In genomic region chr4:186932631-186933150, GRCh38 we compare ENCODE assay signal across 12 cellular contexts.
DNase-seq lines count a peak whose midpoint lies in the region; ATAC-seq, FAIRE-seq and TF ChIP-seq lines count a peak whose summit lies in the region.
"Had no signal": no experiment of that assay in that cellular context is flagged by ENCODE, and none has a peak within 500 bp of the region (broad histone marks: within the 10 kb centered on the region; RNA-seq: fewer than 3 reads in every experiment).

No MANE protein-coding gene starts in this region.

- TF ChIP-seq POLR2A in IMR-90 (IDR thresholded peaks at IDR 0.05; ENCODE audit: low read depth, low read length) = no peak
- TF ChIP-seq POLR2A in prostate gland (IDR thresholded peaks at IDR 0.05) = no peak
- no peak for TF ChIP-seq POLR2A in adrenal gland (IDR thresholded peaks at IDR 0.05)

- H3K9ac ChIP-seq in IMR-90 (ENCODE audit: low read depth, low read length) (no peak overlapping the region), astrocyte (ENCODE audit: low read length) (no peak overlapping the region), mesenchymal stem cell (ENCODE audit: low read length) (peak overlapping the region; percentile 60)

- H3K36me3 ChIP-seq in IMR-90 (ENCODE audit: control insufficient read depth, insufficient read depth, low read length) (no peaks in the 10 kb centered on the region), astrocyte (ENCODE audit: insufficient read depth, low read length) (no peaks in the 10 kb centered on the region), mesenchymal stem cell (ENCODE audit: control insufficient read depth in 1 of 2, insufficient read depth in 2 of 2, low read depth in 1 of 2, low read length in 2 of 2) (no peaks in the 10 kb centered on the region), prostate gland (no peaks in the 10 kb centered on the region), adrenal gland (replicated peaks in 1 of 2) (no peaks in the 10 kb centered on the region)

- H3K4me1 Mint-ChIP-seq in astrocyte (ENCODE audit: low read depth, unreplicated experiment) = peaks cover 24% of the 10 kb centered on the region
- H3K4me1 Mint-ChIP-seq in natural killer cell treated with Interleukin-12 subunit alpha and Interleukin-12 subunit beta and Interleukin-15 and Interleukin-18, amount 100 ng/mL, for 72 hours (ENCODE audit: low read depth in 2 of 2) = no peaks in the 10 kb centered on the region
- H3K4me1 Mint-ChIP-seq: activated naive CD4-positive, alpha-beta T cell treated with anti-CD3 and anti-CD28 coated beads, Interleukin-2, amount 50 U/mL, for 24 hours had no signal

- no peak for TF ChIP-seq CTCF in AG09309 (IDR thresholded peaks at IDR 0.05; ENCODE audit: control insufficient read depth, insufficient read depth, low read depth, low read length, missing control alignments)
- TF ChIP-seq CTCF in IMR-90 (conservative IDR thresholded peaks at IDR 0.05; ENCODE audit: low read depth, low read length) = no peak
- TF ChIP-seq CTCF in astrocyte (IDR thresholded peaks at IDR 0.05; ENCODE audit: insufficient read depth, low read depth, low read length) = no peak
- no peak for TF ChIP-seq CTCF in prostate gland (IDR thresholded peaks at IDR 0.05)
- TF ChIP-seq CTCF in adrenal gland (IDR thresholded peaks at IDR 0.05) = no peak

- H2BK15ac ChIP-seq in IMR-90 (ENCODE audit: low read depth, low read length) (0 out of 3 replicates have a peak overlapping the region, but pooled peaks have one; percentile 69), mesenchymal stem cell (ENCODE audit: low read depth, poor library complexity, severe bottlenecking) (no peak overlapping the region)

- H3K79me1 ChIP-seq in IMR-90 (ENCODE audit: low read depth in 1 of 2, low read length in 2 of 2) (peaks cover 0 to 10% of the 10 kb centered on the region in 2 experiments; a peak in 1 of 4 replicates), mesenchymal stem cell (replicated peaks; ENCODE audit: low read length, poor library complexity, severe bottlenecking) (no peaks in the 10 kb centered on the region)

- no peak overlapping the region for H4K5ac ChIP-seq in IMR-90 (ENCODE audit: low read depth, low read length)

- H2BK12ac ChIP-seq in mesenchymal stem cell (ENCODE audit: low read length in 2 of 2) = no peak overlapping the region

- no peak for TF ChIP-seq RAD21 in IMR-90 (IDR thresholded peaks at IDR 0.05; ENCODE audit: low read length)

- no peaks in the 10 kb centered on the region for H3K27me3 Mint-ChIP-seq in astrocyte (ENCODE audit: low read depth, unreplicated experiment)
- H3K27me3 Mint-ChIP-seq in natural killer cell treated with Interleukin-12 subunit alpha and Interleukin-12 subunit beta and Interleukin-15 and Interleukin-18, amount 100 ng/mL, for 72 hours = no peaks in the 10 kb centered on the region
- H3K27me3 Mint-ChIP-seq: activated naive CD4-positive, alpha-beta T cell treated with anti-CD3 and anti-CD28 coated beads, Interleukin-2, amount 50 U/mL, for 24 hours; progenitor cell of endocrine pancreas had no signal

- peak; percentile 92 for FAIRE-seq in astrocyte (lab: Jason Lieb, UNC)

- ATAC-seq in IMR-90 (ENCODE audit: low read depth) (no peak), HG02981 (IDR thresholded peaks at IDR 0.05; ENCODE audit: unreplicated experiment) (no peak)
- ATAC-seq in natural killer cell treated with Interleukin-12 subunit alpha and Interleukin-12 subunit beta and Interleukin-15 and Interleukin-18, amount 100 ng/mL, for 72 hours = no peak

- intact Hi-C loops in IMR-90 (cut with micrococcal nuclease) (no loop called here), prostate gland (cut with DNase I) (no loop called here), adrenal gland (cut with DNase I) (no loop called here)

- H3K4me3 ChIP-seq in AG09309 (ENCODE audit: control insufficient read depth, low read depth, low read length) (no peak overlapping the region), IMR-90 (ENCODE audit: insufficient read depth, low read depth, low read length) (no peak overlapping the region), astrocyte (ENCODE audit: insufficient read depth, low read depth, low read length) (no peak overlapping the region), mesenchymal stem cell (ENCODE audit: insufficient read depth in 1 of 2, low read depth in 1 of 2, low read length in 2 of 2) (no peak overlapping the region), prostate gland (no peak overlapping the region), adrenal gland (no peak overlapping the region)

- no peaks in the 10 kb centered on the region for H3K9me3 ChIP-seq in IMR-90 (ENCODE audit: control insufficient read depth, insufficient read depth, low read length)
- H3K9me3 ChIP-seq in astrocyte (ENCODE audit: insufficient read depth, low read depth, low read length) = no peaks in the 10 kb centered on the region
- H3K9me3 ChIP-seq in mesenchymal stem cell (ENCODE audit: control insufficient read depth, low read length) = no peaks in the 10 kb centered on the region
- H3K9me3 ChIP-seq in prostate gland = no peaks in the 10 kb centered on the region
- H3K9me3 ChIP-seq in adrenal gland (replicated peaks in 1 of 3) = no peaks in the 10 kb centered on the region

- DNase-seq in AG09309 (ENCODE audit: low read depth) = peak; percentile 76
- DNase-seq in IMR-90 = peak; percentile 74
- DNase-seq in astrocyte (ENCODE audit: low read depth) = peak; percentile 96
- DNase-seq in mesenchymal stem cell = peak; percentile 75
- no peak for DNase-seq in prostate gland (ENCODE audit: low spot score)
- DNase-seq in adrenal gland = no peak
- DNase-seq in natural killer cell treated with Interleukin-12 subunit alpha and Interleukin-12 subunit beta and Interleukin-15 and Interleukin-18, amount 100 ng/mL, for 72 hours (ENCODE audit: low spot score) = no peak
- DNase-seq: activated CD4-positive, alpha-beta T cell treated with anti-CD3 and anti-CD28 coated beads, Interleukin-2, amount 50 U/mL, for 48 hours; trophoblast cell had no signal

- H4K20me1 ChIP-seq in IMR-90 (ENCODE audit: insufficient read depth, low read length) (no peaks in the 10 kb centered on the region), astrocyte (ENCODE audit: insufficient read depth, low read length) (no peaks in the 10 kb centered on the region)

- no peaks in the 10 kb centered on the region for H3K27me3 ChIP-seq in IMR-90 (ENCODE audit: control insufficient read depth, insufficient read depth, low read length)
- no peaks in the 10 kb centered on the region for H3K27me3 ChIP-seq in astrocyte (ENCODE audit: insufficient read depth, low read length)
- no peaks in the 10 kb centered on the region for H3K27me3 ChIP-seq in mesenchymal stem cell (ENCODE audit: control insufficient read depth in 1 of 2, insufficient read depth in 1 of 2, low read length in 2 of 2)
- no peaks in the 10 kb centered on the region for H3K27me3 ChIP-seq in prostate gland (replicated peaks; ENCODE audit: insufficient read depth)
- no peaks in the 10 kb centered on the region for H3K27me3 ChIP-seq in adrenal gland

- H3K9me1 ChIP-seq in IMR-90 (ENCODE audit: insufficient read depth, low read length) = peaks cover 12% of the 10 kb centered on the region

- H3K18ac ChIP-seq in IMR-90 (ENCODE audit: low read depth, low read length) (peak overlapping the region; percentile 78; the same call in 1 of the 2 replicates), mesenchymal stem cell (ENCODE audit: low read depth in 1 of 2, low read length in 2 of 2) (no peak overlapping the region)

- no peak overlapping the region for H3K56ac ChIP-seq in IMR-90 (ENCODE audit: extremely low read depth, insufficient read depth, low read length)

- BruUV-seq in IMR-90 (replicated peaks; lab: Mats Ljungman, UMichigan) = no TSS peak

- H3K27ac Mint-ChIP-seq in astrocyte (ENCODE audit: unreplicated experiment) = no peak overlapping the region
- H3K27ac Mint-ChIP-seq in natural killer cell treated with Interleukin-12 subunit alpha and Interleukin-12 subunit beta and Interleukin-15 and Interleukin-18, amount 100 ng/mL, for 72 hours = no peak overlapping the region
- H3K27ac Mint-ChIP-seq: activated naive CD4-positive, alpha-beta T cell treated with anti-CD3 and anti-CD28 coated beads, Interleukin-2, amount 50 U/mL, for 24 hours; progenitor cell of endocrine pancreas had no signal

- H3K23ac ChIP-seq in IMR-90 (ENCODE audit: low read depth, low read length) = no peak overlapping the region; the same call in 1 of the 2 replicates
- H3K23ac ChIP-seq in mesenchymal stem cell (ENCODE audit: low read length in 2 of 2) = no peak overlapping the region

- no CpG with 5 or more reads among the region's 4 CpGs for WGBS in IMR-90 (ENCODE audit: extremely low coverage in 2 of 2, insufficient read length in 1 of 2), 2 experiments
- WGBS in mesenchymal stem cell = 23% methylated on average over 3 of the region's 4 CpGs
- 10% methylated on average over 4 of the region's 4 CpGs for WGBS in prostate gland
- 44 to 52% (median 48%) methylated on average over 4 of the region's 4 CpGs for WGBS in adrenal gland, 4 donors

- H2BK120ac ChIP-seq in IMR-90 (ENCODE audit: low read depth, low read length) (peak overlapping the region; percentile 58; the same call in 1 of the 2 replicates), mesenchymal stem cell (ENCODE audit: low read depth, low read length) (no peak overlapping the region)

- H3K36me3 Mint-ChIP-seq in astrocyte (ENCODE audit: low read depth, unreplicated experiment) = peaks cover 1% of the 10 kb centered on the region
- peaks cover under 1% of the 10 kb centered on the region for H3K36me3 Mint-ChIP-seq in natural killer cell treated with Interleukin-12 subunit alpha and Interleukin-12 subunit beta and Interleukin-15 and Interleukin-18, amount 100 ng/mL, for 72 hours

- H2BK5ac ChIP-seq in IMR-90 (ENCODE audit: low read depth, low read length, poor library complexity, severe bottlenecking) (peak overlapping the region; percentile 61), mesenchymal stem cell (ENCODE audit: low read depth, low read length, poor library complexity, severe bottlenecking) (no peak overlapping the region)

- H3K4me2 ChIP-seq in IMR-90 (ENCODE audit: low read depth, low read length) = peak overlapping the region; percentile 61; the same call in 1 of the 2 replicates
- H3K4me2 ChIP-seq in astrocyte (ENCODE audit: low read length) = peak overlapping the region; percentile 41
- H3K4me2 ChIP-seq in mesenchymal stem cell (ENCODE audit: low read length, poor library complexity, severe bottlenecking) = no peak overlapping the region

- H3K14ac ChIP-seq in IMR-90 (replicated peaks; ENCODE audit: low read depth, low read length) (no peak overlapping the region), mesenchymal stem cell (ENCODE audit: low read length in 2 of 2) (no peak overlapping the region)

- no peak overlapping the region for H2AFZ ChIP-seq in IMR-90 (replicated peaks; ENCODE audit: low read length, poor library complexity)
- no peak overlapping the region for H2AFZ ChIP-seq in astrocyte (ENCODE audit: low read depth, low read length)
- no peak overlapping the region for H2AFZ ChIP-seq in mesenchymal stem cell (ENCODE audit: low read depth, low read length)

- H4K91ac ChIP-seq in IMR-90 (ENCODE audit: insufficient read depth, low read depth, low read length) = 0 out of 2 replicates have a peak overlapping the region, but pooled peaks have one; percentile 40
- no peak overlapping the region for H4K91ac ChIP-seq in mesenchymal stem cell (ENCODE audit: low read length)

- H3K27ac ChIP-seq in IMR-90 (ENCODE audit: insufficient read depth, low read length) (no peak overlapping the region), astrocyte (ENCODE audit: low read depth, low read length) (peak overlapping the region; percentile 47), mesenchymal stem cell (ENCODE audit: low read length, poor library complexity, severe bottlenecking) (no peak overlapping the region), prostate gland (no peak overlapping the region), adrenal gland (no peak overlapping the region)

- H3K4me1 ChIP-seq in IMR-90 (ENCODE audit: control insufficient read depth, insufficient read depth, low read length) (peaks cover 17% of the 10 kb centered on the region), astrocyte (ENCODE audit: insufficient read depth, low read length) (peaks cover 18% of the 10 kb centered on the region), mesenchymal stem cell (ENCODE audit: control insufficient read depth, insufficient read depth, low read depth, low read length) (peaks cover 1% of the 10 kb centered on the region), prostate gland (replicated peaks) (no peaks in the 10 kb centered on the region), adrenal gland (replicated peaks in 1 of 2) (no peaks in the 10 kb centered on the region)

- peak overlapping the region; percentile 49; the same call in 1 of the 2 replicates for H2BK20ac ChIP-seq in IMR-90 (ENCODE audit: low read depth, low read length)

- dilution Hi-C loops in IMR-90 (cut with HindIII; ENCODE audit: low sequenced_read_pairs, unreplicated experiment) = no loop called here

- POLR2A ChIA-PET in IMR-90 (lab: Charles Lee; ENCODE audit: unreplicated experiment) = no interaction called here

- no peaks in the 10 kb centered on the region for H3K79me2 ChIP-seq in astrocyte (ENCODE audit: insufficient read depth, low read length)

- H3K4me3 Mint-ChIP-seq in astrocyte (ENCODE audit: unreplicated experiment) = no peak overlapping the region
- no peak overlapping the region for H3K4me3 Mint-ChIP-seq in natural killer cell treated with Interleukin-12 subunit alpha and Interleukin-12 subunit beta and Interleukin-15 and Interleukin-18, amount 100 ng/mL, for 72 hours
- H3K4me3 Mint-ChIP-seq: activated naive CD4-positive, alpha-beta T cell treated with anti-CD3 and anti-CD28 coated beads, Interleukin-2, amount 50 U/mL, for 24 hours had no signal

- H3K4ac ChIP-seq in IMR-90 (ENCODE audit: low read depth, low read length) (peak overlapping the region; percentile 38; the same call in 1 of the 2 replicates), mesenchymal stem cell (ENCODE audit: low read depth in 1 of 2, low read length in 2 of 2) (no peak overlapping the region)

- peaks cover 7% of the 10 kb centered on the region for H3K9me3 Mint-ChIP-seq in astrocyte (ENCODE audit: unreplicated experiment)
- peaks cover 9% of the 10 kb centered on the region for H3K9me3 Mint-ChIP-seq in natural killer cell treated with Interleukin-12 subunit alpha and Interleukin-12 subunit beta and Interleukin-15 and Interleukin-18, amount 100 ng/mL, for 72 hours

- peak overlapping the region in 1 of 2 experiments; percentile 80; a peak in 2 of 4 replicates for H4K8ac ChIP-seq in IMR-90 (ENCODE audit: low read depth in 2 of 2, low read length in 2 of 2)
- no peak overlapping the region for H4K8ac ChIP-seq in mesenchymal stem cell (ENCODE audit: low read length)

- CTCF ChIA-PET in IMR-90 (lab: Yijun Ruan, JAX) = interaction anchor here (0.6 kb wide), 2 partner anchors 676 to 1903 kb away, joined by 4 to 12 read pairs; no protein-coding TSS in a partner anchor

- H2AK5ac ChIP-seq in IMR-90 (ENCODE audit: low read depth, low read length) (peak overlapping the region; percentile 68; the same call in 1 of the 2 replicates), mesenchymal stem cell (ENCODE audit: low read length, severe bottlenecking) (no peak overlapping the region)

- H2AK9ac ChIP-seq in IMR-90 (replicated peaks; ENCODE audit: low read depth, low read length, poor library complexity) = no peak overlapping the region

- in situ Hi-C loops in IMR-90 (cut with MboI; ENCODE audit: low sequenced_read_pairs) = loop anchor here (25.0 kb wide), 1 partner anchor 195 kb away; no protein-coding TSS in a partner anchor

Comparison
In these comparisons a context has a peak if more than half of its experiments do, and no peak if none do; other contexts are left out.
1. DNase-seq: peak in AG09309 (single experiment), IMR-90 (single experiment), astrocyte (single experiment) and mesenchymal stem cell (single experiment); none in prostate gland (single experiment), adrenal gland (0 of 7) and natural killer cell treated with Interleukin-12 subunit alpha and Interleukin-12 subunit beta and Interleukin-15 and Interleukin-18, amount 100 ng/mL, for 72 hours (single experiment).